Comparison of ENCODE assay signal across 2 cellular contexts in genomic region chr15:81289910-81290309, GRCh38.
A peak's percentile ranks its signal among the peaks of the same experiment; 100 is the strongest.
TF ChIP-seq lines count a peak whose summit lies in the region.

No MANE protein-coding gene starts in this region.

TF ChIP-seq in IMR-90, 13 proteins besides CTCF, POLR2A, EP300 and RAD21:
- TF ChIP-seq MAZ (IDR thresholded peaks at IDR 0.05; ENCODE audit: borderline replicate concordance, low read depth, low read length) (no peak), MAFK (IDR thresholded peaks at IDR 0.05; ENCODE audit: low read depth, low read length) (no peak), CHD1 (IDR thresholded peaks at IDR 0.05; ENCODE audit: low read depth, low read length) (no peak), FOS (IDR thresholded peaks at IDR 0.05; ENCODE audit: low read depth, low read length) (no peak), RCOR1 (IDR thresholded peaks at IDR 0.05; ENCODE audit: insufficient replicate concordance, low read length) (no peak), MXI1 (IDR thresholded peaks at IDR 0.05; ENCODE audit: borderline replicate concordance, low read depth, low read length) (no peak), NFE2L2 (IDR thresholded peaks at IDR 0.05; ENCODE audit: low read depth, low read length) (no peak), SMC3 (IDR thresholded peaks at IDR 0.05; ENCODE audit: low read depth, low read length) (no peak), BHLHE40 (IDR thresholded peaks at IDR 0.05; ENCODE audit: low read depth, low read length) (no peak), RFX5 (IDR thresholded peaks at IDR 0.05; ENCODE audit: low read depth, low read length) (no peak), CEBPB (IDR thresholded peaks at IDR 0.05; ENCODE audit: low read depth, low read length) (no peak), ELK1 (IDR thresholded peaks at IDR 0.05; ENCODE audit: borderline replicate concordance, low read depth, low read length) (no peak)
- TF ChIP-seq, protein P1, sequence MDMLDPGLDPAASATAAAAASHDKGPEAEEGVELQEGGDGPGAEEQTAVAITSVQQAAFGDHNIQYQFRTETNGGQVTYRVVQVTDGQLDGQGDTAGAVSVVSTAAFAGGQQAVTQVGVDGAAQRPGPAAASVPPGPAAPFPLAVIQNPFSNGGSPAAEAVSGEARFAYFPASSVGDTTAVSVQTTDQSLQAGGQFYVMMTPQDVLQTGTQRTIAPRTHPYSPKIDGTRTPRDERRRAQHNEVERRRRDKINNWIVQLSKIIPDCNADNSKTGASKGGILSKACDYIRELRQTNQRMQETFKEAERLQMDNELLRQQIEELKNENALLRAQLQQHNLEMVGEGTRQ (IDR thresholded peaks at IDR 0.05; ENCODE audit: low read depth, low read length) = no peak

TF ChIP-seq in GM12878, 131 proteins besides CTCF, POLR2A, EP300 and RAD21:
- TF ChIP-seq RCOR1 (conservative IDR thresholded peaks at IDR 0.05; ENCODE audit: low read depth, low read length) = no peak
- no peak for TF ChIP-seq TCF3 (IDR thresholded peaks at IDR 0.05; ENCODE audit: borderline replicate concordance, insufficient read depth, low read depth, low read length)
- TF ChIP-seq EED (IDR thresholded peaks at IDR 0.05; ENCODE audit: low read depth) = no peak
- peak; percentile 66 for TF ChIP-seq ATF7 (IDR thresholded peaks at IDR 0.05; ENCODE audit: low read depth)
- TF ChIP-seq, protein P2, sequence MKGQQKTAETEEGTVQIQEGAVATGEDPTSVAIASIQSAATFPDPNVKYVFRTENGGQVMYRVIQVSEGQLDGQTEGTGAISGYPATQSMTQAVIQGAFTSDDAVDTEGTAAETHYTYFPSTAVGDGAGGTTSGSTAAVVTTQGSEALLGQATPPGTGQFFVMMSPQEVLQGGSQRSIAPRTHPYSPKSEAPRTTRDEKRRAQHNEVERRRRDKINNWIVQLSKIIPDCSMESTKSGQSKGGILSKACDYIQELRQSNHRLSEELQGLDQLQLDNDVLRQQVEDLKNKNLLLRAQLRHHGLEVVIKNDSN (IDR thresholded peaks at IDR 0.05; ENCODE audit: borderline replicate concordance, extremely low read length, insufficient read depth, low read depth, low read length) = no peak
- TF ChIP-seq RUNX3 (IDR thresholded peaks at IDR 0.05; ENCODE audit: low read length) = no peak
